ENCODE assay signal across 8 cellular contexts in genomic region chr19:43826787-43827754, GRCh38. TPM values are rescaled to one million over a fixed set of nuclear protein-coding genes. Genes with fewer than 3 reads are reported as not detected.
DNase-seq lines count a peak whose midpoint lies in the region; ATAC-seq and TF ChIP-seq lines count a peak whose summit lies in the region.

Gene ZNF283 (plus strand): TSS chr19:43827321. CDS start chr19:43833505, 6,184 bp downstream.

- POLR2A ChIA-PET in AG04450 (lab: Yijun Ruan, JAX), result interaction anchor here (0.6 to 1.0 kb wide), 2 partner anchors 72 to 286 kb away, joined by 3 read pairs; partner anchors contain the start of genes SMG9 and ZNF225
- POLR2A ChIA-PET in activated CD8-positive, alpha-beta T cell treated with anti-CD3 and anti-CD28 coated beads for 36 hours (lab: Charles Lee), result interaction anchor here (0.6 kb wide), 1 partner anchor 664 kb away, joined by 3 read pairs; no protein-coding TSS in a partner anchor

- H3K9me3 ChIP-seq in AG04450 (ENCODE audit: control insufficient read depth, insufficient read depth, low read length) (peaks cover 9% of the 10 kb centered on the region; the same call in 1 of the 2 replicates), lung (ENCODE audit: control insufficient read depth in 2 of 2, insufficient read depth in 1 of 2, low read length in 1 of 2) (peaks cover 0 to 7% of the 10 kb centered on the region in 2 donors)
- no peaks in the 10 kb centered on the region for H3K9me3 ChIP-seq in effector memory CD4-positive, alpha-beta T cell (ENCODE audit: control insufficient read depth, low read length)

- TF ChIP-seq POLR2A in GM18951 (IDR thresholded peaks at IDR 0.05; ENCODE audit: extremely low read depth, insufficient read depth, insufficient read length), result peak; percentile 35

- peak within 1 kb of the TSS; percentile 88 for H3K4me3 Mint-ChIP-seq in activated CD8-positive, alpha-beta T cell treated with anti-CD3 and anti-CD28 coated beads for 36 hours

- peaks cover 4% of the 10 kb centered on the region for H3K36me3 ChIP-seq in effector memory CD4-positive, alpha-beta T cell (ENCODE audit: control insufficient read depth, insufficient read depth, low read length)
- H3K36me3 ChIP-seq in lung (ENCODE audit: control insufficient read depth in 2 of 2, insufficient read depth in 2 of 2, low read length in 2 of 2), result peaks cover 1 to 8% of the 10 kb centered on the region in 2 donors

- CTCF ChIA-PET in AG04450 (lab: Charles Lee), result interaction anchor here (1.2 kb wide), 1 partner anchor 82 kb away, joined by 3 read pairs; no protein-coding TSS in a partner anchor
- CTCF ChIA-PET in activated CD8-positive, alpha-beta T cell treated with anti-CD3 and anti-CD28 coated beads for 36 hours (lab: Charles Lee), result interaction anchor here (0.8 to 1.6 kb wide), 4 partner anchors 13 to 232 kb away, joined by 3 to 4 read pairs (median 3); no protein-coding TSS in a partner anchor

- H3K36me3 Mint-ChIP-seq in activated CD8-positive, alpha-beta T cell treated with anti-CD3 and anti-CD28 coated beads for 36 hours (ENCODE audit: low read depth), result peaks cover 33% of the 10 kb centered on the region

- in situ Hi-C loops in GM18951 (cut with MboI; ENCODE audit: low sequenced_read_pairs, unreplicated experiment), result no loop called here

- H3K4me3 ChIP-seq in AG04450 (ENCODE audit: low read depth, low read length), result peak within 1 kb of the TSS; percentile 89
- peak within 1 kb of the TSS; percentile 73 for H3K4me3 ChIP-seq in effector memory CD4-positive, alpha-beta T cell (ENCODE audit: insufficient read depth, low read depth, low read length, poor library complexity, severe bottlenecking)
- peak within 1 kb of the TSS; percentile 64 for H3K4me3 ChIP-seq in lung

- TF ChIP-seq CTCF in AG04450 (IDR thresholded peaks at IDR 0.05; ENCODE audit: low read depth, low read length) (no peak), lung (IDR thresholded peaks at IDR 0.05; ENCODE audit: control extremely low read depth, extremely low read depth) (no peak)
- no peak for TF ChIP-seq CTCF in activated CD8-positive, alpha-beta T cell treated with anti-CD3 and anti-CD28 coated beads for 36 hours (IDR thresholded peaks at IDR 0.05)

- peaks cover 16% of the 10 kb centered on the region for H3K4me1 Mint-ChIP-seq in activated CD8-positive, alpha-beta T cell treated with anti-CD3 and anti-CD28 coated beads for 36 hours (ENCODE audit: low read depth)

- WGBS in lung, 2 donors, result 6% methylated on average over 46 of the region's 46 CpGs

- peak; percentile 71 for DNase-seq in AG04450 (ENCODE audit: low read depth, low spot score)
- DNase-seq in NCI-H82 (lab: John Stamatoyannopoulos, UW), result peak; percentile 97
- DNase-seq in activated CD8-positive, alpha-beta T cell treated with anti-CD3 and anti-CD28 coated beads for 36 hours, result peak; percentile 92
- DNase-seq in effector memory CD4-positive, alpha-beta T cell, result peak; percentile 55 to 76 (median 70)
- DNase-seq in lung (ENCODE audit: low spot score), result peak; percentile 90
- peak; percentile 45 to 71 (median 62) for DNase-seq in stimulated activated CD4-positive, alpha-beta T cell treated with anti-CD3 and anti-CD28 coated beads, TNF-alpha, amount 100 ng/mL, for 1 hour (ENCODE audit: low read depth in 3 of 3, low spot score in 1 of 3)

- peaks cover 3% of the 10 kb centered on the region for H3K4me1 ChIP-seq in effector memory CD4-positive, alpha-beta T cell (ENCODE audit: control insufficient read depth, insufficient read depth, low read length, poor library complexity, severe bottlenecking)
- H3K4me1 ChIP-seq in lung (ENCODE audit: control insufficient read depth in 2 of 2, insufficient read depth in 2 of 2, low read length in 2 of 2), result peaks cover 4 to 8% of the 10 kb centered on the region in 2 donors

- H3K27me3 ChIP-seq in AG04450 (ENCODE audit: control insufficient read depth, insufficient read depth, low read length) (peaks cover 4% of the 10 kb centered on the region), lung (ENCODE audit: control insufficient read depth, insufficient read depth) (no peaks in the 10 kb centered on the region)
- no peaks in the 10 kb centered on the region for H3K27me3 ChIP-seq in effector memory CD4-positive, alpha-beta T cell (replicated peaks; ENCODE audit: control insufficient read depth, insufficient read depth, low read length, poor library complexity, severe bottlenecking)

- peaks cover 15% of the 10 kb centered on the region for H3K9me3 Mint-ChIP-seq in activated CD8-positive, alpha-beta T cell treated with anti-CD3 and anti-CD28 coated beads for 36 hours

- H3K27me3 Mint-ChIP-seq in activated CD8-positive, alpha-beta T cell treated with anti-CD3 and anti-CD28 coated beads for 36 hours, result peaks cover 15% of the 10 kb centered on the region

- ATAC-seq in HG03521 (IDR thresholded peaks at IDR 0.05; ENCODE audit: unreplicated experiment), result peak; percentile 88
- ATAC-seq in activated CD8-positive, alpha-beta T cell treated with anti-CD3 and anti-CD28 coated beads for 36 hours, result peak; percentile 99
- ATAC-seq in lung (ENCODE audit: insufficient read depth, low FRiP score), result peak; percentile 85

- intact Hi-C loops in activated CD8-positive, alpha-beta T cell treated with anti-CD3 and anti-CD28 coated beads for 36 hours (cut with micrococcal nuclease), result no loop called here

- H3K27ac ChIP-seq in AG04450 (ENCODE audit: low read depth, low read length) (peak within 1 kb of the TSS; percentile 11), lung (ENCODE audit: low read depth in 1 of 2, low read length in 1 of 2) (peak within 1 kb of the TSS; percentile 52 to 65)
- peak within 1 kb of the TSS; percentile 54 for H3K27ac ChIP-seq in effector memory CD4-positive, alpha-beta T cell (ENCODE audit: insufficient read depth, low read length, poor library complexity, severe bottlenecking)

- peak within 1 kb of the TSS; percentile 80 for H3K27ac Mint-ChIP-seq in activated CD8-positive, alpha-beta T cell treated with anti-CD3 and anti-CD28 coated beads for 36 hours

RNA-seq across cellular contexts. Expression of gene ZNF283, which starts in this region (rescaled TPM):
- polyA plus RNA-seq in AG04450 (2011; rRNA removed), result 5.6 and 7.9 TPM in 2 replicates
- polyA minus RNA-seq in AG04450 (2011; rRNA and poly(A)+ RNA removed), result 11.0 and 13.2 TPM in 2 replicates
- total RNA-seq in activated CD8-positive, alpha-beta T cell treated with anti-CD3 and anti-CD28 coated beads for 36 hours, result 1 to 10 TPM; 6.6 to 7.2 TPM
- total RNA-seq in lung, result 10 to 100 TPM in 1 of 2 donors, 1 to 10 TPM in 1; 6.1 to 34.2 TPM
- polyA plus RNA-seq in lung, result 1 to 10 TPM; 1.6 to 2.5 TPM

Comparison
In these comparisons a context has a peak if more than half of its experiments do, and no peak if none do; other contexts are left out.
1. Peak in every context shown above with its lines: DNase-seq, ATAC-seq, H3K4me3 ChIP-seq and H3K27ac ChIP-seq.